Comparison of ENCODE assay signal across 2 cellular contexts in the genomic region with DNA sequence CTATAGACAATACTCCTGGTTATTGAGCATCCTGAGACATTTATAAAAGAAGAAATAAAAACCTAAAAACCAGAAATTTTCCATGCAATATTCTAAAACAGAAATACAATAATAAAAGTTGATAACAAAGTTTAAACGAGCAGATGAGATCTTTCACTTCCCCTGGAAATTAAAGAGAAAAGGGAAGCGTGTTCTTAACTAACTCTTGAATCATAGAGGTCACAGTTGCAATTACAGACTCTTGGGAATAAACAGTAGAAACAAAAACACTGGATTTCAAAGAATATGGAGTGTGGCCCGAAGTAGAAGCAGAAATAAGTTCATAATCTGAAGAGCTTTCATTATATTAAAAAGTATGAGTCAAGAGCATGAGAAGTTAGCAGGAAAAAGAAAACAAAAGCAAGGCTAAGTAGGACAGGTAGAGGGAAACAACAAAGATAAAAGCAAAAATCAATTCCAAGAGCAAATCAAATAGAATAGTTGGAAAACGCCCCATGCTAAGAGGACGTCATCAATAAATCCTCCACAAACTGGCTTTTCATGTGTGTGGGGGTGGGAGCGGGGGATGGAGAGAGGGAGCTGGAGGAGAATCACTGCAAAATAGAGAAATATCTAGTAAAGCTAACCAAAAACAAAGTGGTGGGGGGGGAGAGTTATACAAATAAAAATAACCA.
TF ChIP-seq lines count a peak whose summit lies in the region.

No MANE protein-coding gene starts in this region.

TF ChIP-seq in liver, 16 proteins besides CTCF, POLR2A, EP300 and RAD21:
- TF ChIP-seq, protein P1, sequence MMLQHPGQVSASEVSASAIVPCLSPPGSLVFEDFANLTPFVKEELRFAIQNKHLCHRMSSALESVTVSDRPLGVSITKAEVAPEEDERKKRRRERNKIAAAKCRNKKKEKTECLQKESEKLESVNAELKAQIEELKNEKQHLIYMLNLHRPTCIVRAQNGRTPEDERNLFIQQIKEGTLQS (IDR thresholded peaks at IDR 0.05) = no peak
- no peak for TF ChIP-seq GABPA (IDR thresholded peaks at IDR 0.05 in 1 of 2, conservative IDR thresholded peaks at IDR 0.05 in 1 of 2)
- TF ChIP-seq TAF1 (conservative IDR thresholded peaks at IDR 0.05) = no peak
- TF ChIP-seq, protein P2, sequence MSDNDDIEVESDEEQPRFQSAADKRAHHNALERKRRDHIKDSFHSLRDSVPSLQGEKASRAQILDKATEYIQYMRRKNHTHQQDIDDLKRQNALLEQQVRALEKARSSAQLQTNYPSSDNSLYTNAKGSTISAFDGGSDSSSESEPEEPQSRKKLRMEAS (IDR thresholded peaks at IDR 0.05) = no peak
- TF ChIP-seq, protein P3, sequence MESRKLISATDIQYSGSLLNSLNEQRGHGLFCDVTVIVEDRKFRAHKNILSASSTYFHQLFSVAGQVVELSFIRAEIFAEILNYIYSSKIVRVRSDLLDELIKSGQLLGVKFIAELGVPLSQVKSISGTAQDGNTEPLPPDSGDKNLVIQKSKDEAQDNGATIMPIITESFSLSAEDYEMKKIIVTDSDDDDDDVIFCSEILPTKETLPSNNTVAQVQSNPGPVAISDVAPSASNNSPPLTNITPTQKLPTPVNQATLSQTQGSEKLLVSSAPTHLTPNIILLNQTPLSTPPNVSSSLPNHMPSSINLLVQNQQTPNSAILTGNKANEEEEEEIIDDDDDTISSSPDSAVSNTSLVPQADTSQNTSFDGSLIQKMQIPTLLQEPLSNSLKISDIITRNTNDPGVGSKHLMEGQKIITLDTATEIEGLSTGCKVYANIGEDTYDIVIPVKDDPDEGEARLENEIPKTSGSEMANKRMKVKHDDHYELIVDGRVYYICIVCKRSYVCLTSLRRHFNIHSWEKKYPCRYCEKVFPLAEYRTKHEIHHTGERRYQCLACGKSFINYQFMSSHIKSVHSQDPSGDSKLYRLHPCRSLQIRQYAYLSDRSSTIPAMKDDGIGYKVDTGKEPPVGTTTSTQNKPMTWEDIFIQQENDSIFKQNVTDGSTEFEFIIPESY (IDR thresholded peaks at IDR 0.05) = peak; percentile 23
- peak in 1 of 2 donors; percentile 12 for TF ChIP-seq JUND (IDR thresholded peaks at IDR 0.05)
- TF ChIP-seq RXRA (IDR thresholded peaks at IDR 0.05) = peak in 1 of 2 donors; percentile 42
- TF ChIP-seq HNF4A (conservative IDR thresholded peaks at IDR 0.05) = peak in 1 of 2 donors; percentile 36
- TF ChIP-seq SP1 (IDR thresholded peaks at IDR 0.05) = peak; percentile 36
- TF ChIP-seq NR2F2 (IDR thresholded peaks at IDR 0.05) = no peak
- no peak for TF ChIP-seq EGR1 (IDR thresholded peaks at IDR 0.05; ENCODE audit: low read depth in 2 of 2)
- TF ChIP-seq FOXA2 (IDR thresholded peaks at IDR 0.05) = no peak
- no peak for TF ChIP-seq FOXA1 (IDR thresholded peaks at IDR 0.05)
- TF ChIP-seq HNF4G (IDR thresholded peaks at IDR 0.05) = no peak
- TF ChIP-seq YY1 (IDR thresholded peaks at IDR 0.05) = peak; percentile 28
- TF ChIP-seq, protein P4, sequence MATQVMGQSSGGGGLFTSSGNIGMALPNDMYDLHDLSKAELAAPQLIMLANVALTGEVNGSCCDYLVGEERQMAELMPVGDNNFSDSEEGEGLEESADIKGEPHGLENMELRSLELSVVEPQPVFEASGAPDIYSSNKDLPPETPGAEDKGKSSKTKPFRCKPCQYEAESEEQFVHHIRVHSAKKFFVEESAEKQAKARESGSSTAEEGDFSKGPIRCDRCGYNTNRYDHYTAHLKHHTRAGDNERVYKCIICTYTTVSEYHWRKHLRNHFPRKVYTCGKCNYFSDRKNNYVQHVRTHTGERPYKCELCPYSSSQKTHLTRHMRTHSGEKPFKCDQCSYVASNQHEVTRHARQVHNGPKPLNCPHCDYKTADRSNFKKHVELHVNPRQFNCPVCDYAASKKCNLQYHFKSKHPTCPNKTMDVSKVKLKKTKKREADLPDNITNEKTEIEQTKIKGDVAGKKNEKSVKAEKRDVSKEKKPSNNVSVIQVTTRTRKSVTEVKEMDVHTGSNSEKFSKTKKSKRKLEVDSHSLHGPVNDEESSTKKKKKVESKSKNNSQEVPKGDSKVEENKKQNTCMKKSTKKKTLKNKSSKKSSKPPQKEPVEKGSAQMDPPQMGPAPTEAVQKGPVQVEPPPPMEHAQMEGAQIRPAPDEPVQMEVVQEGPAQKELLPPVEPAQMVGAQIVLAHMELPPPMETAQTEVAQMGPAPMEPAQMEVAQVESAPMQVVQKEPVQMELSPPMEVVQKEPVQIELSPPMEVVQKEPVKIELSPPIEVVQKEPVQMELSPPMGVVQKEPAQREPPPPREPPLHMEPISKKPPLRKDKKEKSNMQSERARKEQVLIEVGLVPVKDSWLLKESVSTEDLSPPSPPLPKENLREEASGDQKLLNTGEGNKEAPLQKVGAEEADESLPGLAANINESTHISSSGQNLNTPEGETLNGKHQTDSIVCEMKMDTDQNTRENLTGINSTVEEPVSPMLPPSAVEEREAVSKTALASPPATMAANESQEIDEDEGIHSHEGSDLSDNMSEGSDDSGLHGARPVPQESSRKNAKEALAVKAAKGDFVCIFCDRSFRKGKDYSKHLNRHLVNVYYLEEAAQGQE (IDR thresholded peaks at IDR 0.05) = no peak

TF ChIP-seq in HepG2, 621 proteins besides CTCF, POLR2A, EP300 and RAD21:
- TF ChIP-seq, protein P5, sequence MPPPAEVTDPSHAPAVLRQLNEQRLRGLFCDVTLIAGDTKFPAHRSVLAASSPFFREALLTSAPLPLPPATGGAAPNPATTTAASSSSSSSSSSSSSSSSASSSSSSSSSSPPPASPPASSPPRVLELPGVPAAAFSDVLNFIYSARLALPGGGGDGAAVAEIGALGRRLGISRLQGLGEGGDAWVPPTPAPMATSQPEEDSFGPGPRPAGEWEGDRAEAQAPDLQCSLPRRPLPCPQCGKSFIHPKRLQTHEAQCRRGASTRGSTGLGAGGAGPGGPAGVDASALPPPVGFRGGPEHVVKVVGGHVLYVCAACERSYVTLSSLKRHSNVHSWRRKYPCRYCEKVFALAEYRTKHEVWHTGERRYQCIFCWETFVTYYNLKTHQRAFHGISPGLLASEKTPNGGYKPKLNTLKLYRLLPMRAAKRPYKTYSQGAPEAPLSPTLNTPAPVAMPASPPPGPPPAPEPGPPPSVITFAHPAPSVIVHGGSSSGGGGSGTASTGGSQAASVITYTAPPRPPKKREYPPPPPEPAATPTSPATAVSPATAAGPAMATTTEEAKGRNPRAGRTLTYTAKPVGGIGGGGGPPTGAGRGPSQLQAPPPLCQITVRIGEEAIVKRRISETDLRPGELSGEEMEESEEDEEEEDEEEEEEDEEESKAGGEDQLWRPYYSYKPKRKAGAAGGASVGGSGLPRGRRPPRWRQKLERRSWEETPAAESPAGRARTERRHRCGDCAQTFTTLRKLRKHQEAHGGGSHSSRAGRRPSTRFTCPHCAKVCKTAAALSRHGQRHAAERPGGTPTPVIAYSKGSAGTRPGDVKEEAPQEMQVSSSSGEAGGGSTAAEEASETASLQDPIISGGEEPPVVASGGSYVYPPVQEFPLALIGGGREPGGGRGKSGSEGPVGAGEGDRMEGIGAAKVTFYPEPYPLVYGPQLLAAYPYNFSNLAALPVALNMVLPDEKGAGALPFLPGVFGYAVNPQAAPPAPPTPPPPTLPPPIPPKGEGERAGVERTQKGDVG (CRISPR knock-in tag; IDR thresholded peaks at IDR 0.05; ENCODE audit: borderline replicate concordance) = no peak
- TF ChIP-seq ZSCAN25 (CRISPR knock-in tag; IDR thresholded peaks at IDR 0.05) (no peak), KLF13 (CRISPR knock-in tag; IDR thresholded peaks at IDR 0.05) (no peak), PLRG1 (conservative IDR thresholded peaks at IDR 0.05) (no peak), ZNF441 (CRISPR knock-in tag; IDR thresholded peaks at IDR 0.05; ENCODE audit: borderline replicate concordance) (no peak), ZSCAN30 (CRISPR knock-in tag; IDR thresholded peaks at IDR 0.05) (no peak), GPN1 (CRISPR knock-in tag; IDR thresholded peaks at IDR 0.05; ENCODE audit: borderline replicate concordance) (no peak), ZNF563 (CRISPR knock-in tag; IDR thresholded peaks at IDR 0.05) (no peak), CBX1 (IDR thresholded peaks at IDR 0.05; ENCODE audit: low read depth) (no peak), SKI (IDR thresholded peaks at IDR 0.05; ENCODE audit: partially characterized antibody) (no peak), ZSCAN29 (CRISPR knock-in tag; conservative IDR thresholded peaks at IDR 0.05) (no peak), ZBTB8A (CRISPR knock-in tag; IDR thresholded peaks at IDR 0.05; ENCODE audit: borderline replicate concordance, low read depth) (no peak), MZF1 (CRISPR knock-in tag; IDR thresholded peaks at IDR 0.05; ENCODE audit: borderline replicate concordance) (no peak), ZNF224 (CRISPR knock-in tag; IDR thresholded peaks at IDR 0.05) (no peak), ZNF747 (CRISPR knock-in tag; IDR thresholded peaks at IDR 0.05; ENCODE audit: borderline replicate concordance) (no peak)
- TF ChIP-seq, protein P6, sequence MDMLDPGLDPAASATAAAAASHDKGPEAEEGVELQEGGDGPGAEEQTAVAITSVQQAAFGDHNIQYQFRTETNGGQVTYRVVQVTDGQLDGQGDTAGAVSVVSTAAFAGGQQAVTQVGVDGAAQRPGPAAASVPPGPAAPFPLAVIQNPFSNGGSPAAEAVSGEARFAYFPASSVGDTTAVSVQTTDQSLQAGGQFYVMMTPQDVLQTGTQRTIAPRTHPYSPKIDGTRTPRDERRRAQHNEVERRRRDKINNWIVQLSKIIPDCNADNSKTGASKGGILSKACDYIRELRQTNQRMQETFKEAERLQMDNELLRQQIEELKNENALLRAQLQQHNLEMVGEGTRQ (IDR thresholded peaks at IDR 0.05; ENCODE audit: low read depth, low read length) = no peak
- TF ChIP-seq, protein P6 (CRISPR knock-in tag; IDR thresholded peaks at IDR 0.05; ENCODE audit: borderline replicate concordance) = no peak
- TF ChIP-seq, protein P7, sequence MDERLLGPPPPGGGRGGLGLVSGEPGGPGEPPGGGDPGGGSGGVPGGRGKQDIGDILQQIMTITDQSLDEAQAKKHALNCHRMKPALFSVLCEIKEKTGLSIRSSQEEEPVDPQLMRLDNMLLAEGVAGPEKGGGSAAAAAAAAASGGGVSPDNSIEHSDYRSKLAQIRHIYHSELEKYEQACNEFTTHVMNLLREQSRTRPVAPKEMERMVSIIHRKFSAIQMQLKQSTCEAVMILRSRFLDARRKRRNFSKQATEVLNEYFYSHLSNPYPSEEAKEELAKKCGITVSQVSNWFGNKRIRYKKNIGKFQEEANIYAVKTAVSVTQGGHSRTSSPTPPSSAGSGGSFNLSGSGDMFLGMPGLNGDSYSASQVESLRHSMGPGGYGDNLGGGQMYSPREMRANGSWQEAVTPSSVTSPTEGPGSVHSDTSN (CRISPR knock-in tag; IDR thresholded peaks at IDR 0.05) = no peak
- TF ChIP-seq, protein P8, sequence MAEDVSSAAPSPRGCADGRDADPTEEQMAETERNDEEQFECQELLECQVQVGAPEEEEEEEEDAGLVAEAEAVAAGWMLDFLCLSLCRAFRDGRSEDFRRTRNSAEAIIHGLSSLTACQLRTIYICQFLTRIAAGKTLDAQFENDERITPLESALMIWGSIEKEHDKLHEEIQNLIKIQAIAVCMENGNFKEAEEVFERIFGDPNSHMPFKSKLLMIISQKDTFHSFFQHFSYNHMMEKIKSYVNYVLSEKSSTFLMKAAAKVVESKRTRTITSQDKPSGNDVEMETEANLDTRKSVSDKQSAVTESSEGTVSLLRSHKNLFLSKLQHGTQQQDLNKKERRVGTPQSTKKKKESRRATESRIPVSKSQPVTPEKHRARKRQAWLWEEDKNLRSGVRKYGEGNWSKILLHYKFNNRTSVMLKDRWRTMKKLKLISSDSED (CRISPR knock-in tag; IDR thresholded peaks at IDR 0.05) = no peak
- TF ChIP-seq, protein P9, sequence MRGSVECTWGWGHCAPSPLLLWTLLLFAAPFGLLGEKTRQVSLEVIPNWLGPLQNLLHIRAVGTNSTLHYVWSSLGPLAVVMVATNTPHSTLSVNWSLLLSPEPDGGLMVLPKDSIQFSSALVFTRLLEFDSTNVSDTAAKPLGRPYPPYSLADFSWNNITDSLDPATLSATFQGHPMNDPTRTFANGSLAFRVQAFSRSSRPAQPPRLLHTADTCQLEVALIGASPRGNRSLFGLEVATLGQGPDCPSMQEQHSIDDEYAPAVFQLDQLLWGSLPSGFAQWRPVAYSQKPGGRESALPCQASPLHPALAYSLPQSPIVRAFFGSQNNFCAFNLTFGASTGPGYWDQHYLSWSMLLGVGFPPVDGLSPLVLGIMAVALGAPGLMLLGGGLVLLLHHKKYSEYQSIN (CRISPR knock-in tag; IDR thresholded peaks at IDR 0.05; ENCODE audit: borderline replicate concordance) = no peak
- TF ChIP-seq, protein P10, sequence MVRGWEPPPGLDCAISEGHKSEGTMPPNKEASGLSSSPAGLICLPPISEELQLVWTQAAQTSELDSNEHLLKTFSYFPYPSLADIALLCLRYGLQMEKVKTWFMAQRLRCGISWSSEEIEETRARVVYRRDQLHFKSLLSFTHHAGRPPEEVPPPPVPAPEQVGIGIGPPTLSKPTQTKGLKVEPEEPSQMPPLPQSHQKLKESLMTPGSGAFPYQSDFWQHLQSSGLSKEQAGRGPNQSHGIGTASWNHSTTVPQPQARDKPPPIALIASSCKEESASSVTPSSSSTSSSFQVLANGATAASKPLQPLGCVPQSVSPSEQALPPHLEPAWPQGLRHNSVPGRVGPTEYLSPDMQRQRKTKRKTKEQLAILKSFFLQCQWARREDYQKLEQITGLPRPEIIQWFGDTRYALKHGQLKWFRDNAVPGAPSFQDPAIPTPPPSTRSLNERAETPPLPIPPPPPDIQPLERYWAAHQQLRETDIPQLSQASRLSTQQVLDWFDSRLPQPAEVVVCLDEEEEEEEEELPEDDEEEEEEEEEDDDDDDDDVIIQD (CRISPR knock-in tag; IDR thresholded peaks at IDR 0.05; ENCODE audit: low read depth) = no peak
